3 cellular contexts compared by ENCODE assay signal in the genomic region with DNA sequence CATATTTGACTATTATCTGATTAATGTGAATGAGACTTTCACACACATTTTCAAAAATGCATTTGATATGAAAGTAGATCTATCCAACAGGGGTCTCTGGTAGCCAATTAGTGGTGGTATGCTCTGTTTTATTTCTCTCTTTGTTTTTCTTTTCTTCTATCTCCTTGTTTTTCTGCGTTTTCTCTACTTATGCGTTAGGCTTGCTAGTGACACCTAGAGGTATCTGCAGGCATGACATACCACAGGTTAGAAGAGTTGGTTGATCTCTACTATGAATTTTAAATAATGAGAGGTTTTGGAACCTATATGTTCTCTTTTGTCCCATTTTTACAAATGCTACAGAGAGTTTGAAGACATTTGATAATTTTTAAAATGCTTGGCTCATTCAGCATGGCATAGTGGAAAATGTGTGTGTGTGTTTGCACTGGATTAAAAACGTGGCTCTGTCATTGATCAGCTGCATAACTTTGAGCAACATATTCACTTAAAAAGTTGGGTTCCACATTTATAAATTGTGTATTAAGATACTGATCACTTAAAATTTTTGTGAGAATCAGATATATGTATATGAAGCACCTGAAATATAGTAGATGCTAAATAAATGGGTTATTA.
A peak's percentile ranks its signal among the peaks of the same experiment; 100 is the strongest.
TF ChIP-seq lines count a peak whose summit lies in the region.

No MANE protein-coding gene starts in this region.

TF ChIP-seq in GM23338, 12 proteins besides CTCF, POLR2A, EP300 and RAD21:
- TF ChIP-seq NANOG (IDR thresholded peaks at IDR 0.05; ENCODE audit: borderline replicate concordance) = no peak
- no peak for TF ChIP-seq STAT1 (IDR thresholded peaks at IDR 0.05; ENCODE audit: unreplicated experiment)
- no peak for TF ChIP-seq ETS1 (IDR thresholded peaks at IDR 0.05)
- TF ChIP-seq, protein P1, sequence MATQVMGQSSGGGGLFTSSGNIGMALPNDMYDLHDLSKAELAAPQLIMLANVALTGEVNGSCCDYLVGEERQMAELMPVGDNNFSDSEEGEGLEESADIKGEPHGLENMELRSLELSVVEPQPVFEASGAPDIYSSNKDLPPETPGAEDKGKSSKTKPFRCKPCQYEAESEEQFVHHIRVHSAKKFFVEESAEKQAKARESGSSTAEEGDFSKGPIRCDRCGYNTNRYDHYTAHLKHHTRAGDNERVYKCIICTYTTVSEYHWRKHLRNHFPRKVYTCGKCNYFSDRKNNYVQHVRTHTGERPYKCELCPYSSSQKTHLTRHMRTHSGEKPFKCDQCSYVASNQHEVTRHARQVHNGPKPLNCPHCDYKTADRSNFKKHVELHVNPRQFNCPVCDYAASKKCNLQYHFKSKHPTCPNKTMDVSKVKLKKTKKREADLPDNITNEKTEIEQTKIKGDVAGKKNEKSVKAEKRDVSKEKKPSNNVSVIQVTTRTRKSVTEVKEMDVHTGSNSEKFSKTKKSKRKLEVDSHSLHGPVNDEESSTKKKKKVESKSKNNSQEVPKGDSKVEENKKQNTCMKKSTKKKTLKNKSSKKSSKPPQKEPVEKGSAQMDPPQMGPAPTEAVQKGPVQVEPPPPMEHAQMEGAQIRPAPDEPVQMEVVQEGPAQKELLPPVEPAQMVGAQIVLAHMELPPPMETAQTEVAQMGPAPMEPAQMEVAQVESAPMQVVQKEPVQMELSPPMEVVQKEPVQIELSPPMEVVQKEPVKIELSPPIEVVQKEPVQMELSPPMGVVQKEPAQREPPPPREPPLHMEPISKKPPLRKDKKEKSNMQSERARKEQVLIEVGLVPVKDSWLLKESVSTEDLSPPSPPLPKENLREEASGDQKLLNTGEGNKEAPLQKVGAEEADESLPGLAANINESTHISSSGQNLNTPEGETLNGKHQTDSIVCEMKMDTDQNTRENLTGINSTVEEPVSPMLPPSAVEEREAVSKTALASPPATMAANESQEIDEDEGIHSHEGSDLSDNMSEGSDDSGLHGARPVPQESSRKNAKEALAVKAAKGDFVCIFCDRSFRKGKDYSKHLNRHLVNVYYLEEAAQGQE (IDR thresholded peaks at IDR 0.05; ENCODE audit: unreplicated experiment) = no peak

TF ChIP-seq in K562, 482 proteins besides CTCF, POLR2A, EP300 and RAD21:
- TF ChIP-seq SIN3A (IDR thresholded peaks at IDR 0.05; ENCODE audit: borderline replicate concordance in 2 of 2, control insufficient read depth in 1 of 2, low read depth in 2 of 2, low read length in 2 of 2) (no peak), DEAF1 (CRISPR knock-in tag; IDR thresholded peaks at IDR 0.05) (peak; percentile 59; the same call in 1 of the 2 replicates), ZNF79 (CRISPR knock-in tag; IDR thresholded peaks at IDR 0.05; ENCODE audit: low read depth) (no peak)
TF ChIP-seq in K562: peak in this region for 1.

TF ChIP-seq in HepG2, 621 proteins besides CTCF, POLR2A, EP300 and RAD21:
- TF ChIP-seq SYNCRIP (IDR thresholded peaks at IDR 0.05; ENCODE audit: insufficient read depth, low read depth, low read length) = no peak
- peak; percentile 69 for TF ChIP-seq STAG1 (CRISPR knock-in tag; IDR thresholded peaks at IDR 0.05)
- TF ChIP-seq SMC3 (IDR thresholded peaks at IDR 0.05; ENCODE audit: low read length) = peak; percentile 61; the same call in 1 of the 2 replicates
- no peak for TF ChIP-seq SIN3B (IDR thresholded peaks at IDR 0.05; ENCODE audit: low read length)
- no peak for TF ChIP-seq NR3C1 (CRISPR knock-in tag; IDR thresholded peaks at IDR 0.05)
- TF ChIP-seq ZNF777 (CRISPR knock-in tag; IDR thresholded peaks at IDR 0.05) = no peak
